Comparison of ENCODE assay signal across 32 cellular contexts in genomic region chr2:51697095-51697494, GRCh38.
DNase-seq lines count a peak whose midpoint lies in the region; ATAC-seq and TF ChIP-seq lines count a peak whose summit lies in the region.
"Had no signal": no experiment of that assay in that cellular context is flagged by ENCODE, and none has a peak within 500 bp of the region (broad histone marks: within the 10 kb centered on the region; RNA-seq: fewer than 3 reads in every experiment).

No MANE protein-coding gene starts in this region.

- H3K4me3 Mint-ChIP-seq in progenitor cell of endocrine pancreas (ENCODE audit: low read depth) (peak overlapping the region; percentile 3), HFFc6 (no peak overlapping the region)
- H3K4me3 Mint-ChIP-seq: activated CD4-positive, alpha-beta T cell treated with anti-CD3 and anti-CD28 coated beads, Interleukin-2, amount 10 ng/mL, durations not matched to agents 7 days and 5 days; activated CD8-positive, alpha-beta memory T cell treated with anti-CD3 and anti-CD28 coated beads, Interleukin-2, amount 10 ng/mL, durations not matched to agents 7 days and 5 days; activated naive CD4-positive, alpha-beta T cell treated with anti-CD3 and anti-CD28 coated beads for 36 hours; activated T-cell treated with anti-CD3 and anti-CD28 coated beads, Interleukin-2, amount 50 U/mL, for 72 hours; brain; naive thymus-derived CD4-positive, alpha-beta T cell had no signal

- H3K9me3 Mint-ChIP-seq in progenitor cell of endocrine pancreas (ENCODE audit: low read depth): no peaks in the 10 kb centered on the region
- H3K9me3 Mint-ChIP-seq in HFFc6: no peaks in the 10 kb centered on the region
- H3K9me3 Mint-ChIP-seq: activated CD4-positive, alpha-beta T cell treated with anti-CD3 and anti-CD28 coated beads, Interleukin-2, amount 10 ng/mL, durations not matched to agents 7 days and 5 days; brain had no signal

- no peak overlapping the region; the same call in 1 of the 2 replicates for H2AFZ ChIP-seq in OCI-LY3 (ENCODE audit: low read depth, low read length)

- H3K27ac ChIP-seq in OCI-LY3 (ENCODE audit: low read length): peak overlapping the region; percentile 75
- H3K27ac ChIP-seq: adrenal gland, colonic mucosa, foreskin keratinocyte, ovary, spleen had no signal

- no peaks in the 10 kb centered on the region for H3K9me3 ChIP-seq in OCI-LY3 (ENCODE audit: insufficient read depth, low read length)
- H3K9me3 ChIP-seq: adrenal gland, colonic mucosa, HAP-1, MG63, ovary, spleen had no signal

- no peaks in the 10 kb centered on the region for H3K27me3 ChIP-seq in OCI-LY3 (ENCODE audit: low read depth, low read length)
- H3K27me3 ChIP-seq: adrenal gland, colonic mucosa, foreskin keratinocyte, MG63, ovary, spleen had no signal

- H3K9ac ChIP-seq in OCI-LY3 (ENCODE audit: low read length): peak overlapping the region; percentile 37; the same call in 1 of the 2 replicates

- peaks cover 4% of the 10 kb centered on the region for H3K36me3 ChIP-seq in OCI-LY3 (replicated peaks; ENCODE audit: low read depth, low read length)
- H3K36me3 ChIP-seq: adrenal gland, colonic mucosa, HAP-1, MG63, ovary, spleen had no signal

- ATAC-seq in GM18511 (IDR thresholded peaks at IDR 0.05; ENCODE audit: unreplicated experiment): peak; percentile 89
- no peak for ATAC-seq in GM21381 (IDR thresholded peaks at IDR 0.05; ENCODE audit: unreplicated experiment)
- no peak for ATAC-seq in GM21360 (IDR thresholded peaks at IDR 0.05; ENCODE audit: unreplicated experiment)
- ATAC-seq: activated CD8-positive, alpha-beta memory T cell treated with anti-CD3 and anti-CD28 coated beads, Interleukin-2, amount 10 ng/mL, durations not matched to agents 7 days and 5 days; activated T-cell treated with anti-CD3 and anti-CD28 coated beads, Interleukin-2, amount 50 U/mL, for 72 hours; esophagus mucosa; foreskin keratinocyte; left ventricle myocardium superior; naive thymus-derived CD4-positive, alpha-beta T cell; right cardiac atrium had no signal

- peak overlapping the region; percentile 84 for H3K27ac Mint-ChIP-seq in progenitor cell of endocrine pancreas
- no peak overlapping the region for H3K27ac Mint-ChIP-seq in HFFc6
- H3K27ac Mint-ChIP-seq: activated CD4-positive, alpha-beta T cell treated with anti-CD3 and anti-CD28 coated beads, Interleukin-2, amount 10 ng/mL, durations not matched to agents 7 days and 5 days; activated CD8-positive, alpha-beta memory T cell treated with anti-CD3 and anti-CD28 coated beads, Interleukin-2, amount 10 ng/mL, durations not matched to agents 7 days and 5 days; activated naive CD4-positive, alpha-beta T cell treated with anti-CD3 and anti-CD28 coated beads for 36 hours; activated T-cell treated with anti-CD3 and anti-CD28 coated beads, Interleukin-2, amount 50 U/mL, for 72 hours; brain; naive thymus-derived CD4-positive, alpha-beta T cell had no signal

- DNase-seq in kidney glomerular epithelial cell (lab: John Stamatoyannopoulos, UW) (peak; percentile 87), progenitor cell of endocrine pancreas (ENCODE audit: low spot score, unreplicated experiment) (no peak), NCI-H1436 (lab: John Stamatoyannopoulos, UW) (no peak), HFFc6 (no peak)
- DNase-seq: activated CD4-positive, alpha-beta T cell treated with anti-CD3 and anti-CD28 coated beads, Interleukin-2, amount 10 ng/mL, durations not matched to agents 7 days and 5 days; activated CD8-positive, alpha-beta memory T cell treated with anti-CD3 and anti-CD28 coated beads, Interleukin-2, amount 10 ng/mL, durations not matched to agents 7 days and 5 days; activated naive CD4-positive, alpha-beta T cell treated with anti-CD3 and anti-CD28 coated beads for 36 hours; activated T-cell treated with anti-CD3 and anti-CD28 coated beads, Interleukin-2, amount 50 U/mL, for 72 hours; adrenal gland; C1 segment of cervical spinal cord; colonic mucosa; COR-L47; DND-41; foreskin keratinocyte; KG1; left ventricle myocardium superior; MG63; naive thymus-derived CD4-positive, alpha-beta T cell; NCI-H2081; NCI-H345; NCI-H748 treated with DMSO at 0.1 percent for 48 hours; ovary; right cardiac atrium; spleen; trophoblast cell had no signal

- H3K79me2 ChIP-seq in OCI-LY3 (ENCODE audit: low read length): no peaks in the 10 kb centered on the region

- peak overlapping the region; percentile 45; the same call in 1 of the 2 replicates for H3K4me3 ChIP-seq in OCI-LY3 (ENCODE audit: low read length)
- H3K4me3 ChIP-seq: adrenal gland, colonic mucosa, HAP-1, MG63, ovary, spleen had no signal

- no peaks in the 10 kb centered on the region for H3K36me3 Mint-ChIP-seq in progenitor cell of endocrine pancreas (ENCODE audit: insufficient read depth)
- no peaks in the 10 kb centered on the region for H3K36me3 Mint-ChIP-seq in HFFc6 (ENCODE audit: low read depth)
- H3K36me3 Mint-ChIP-seq: activated CD8-positive, alpha-beta memory T cell treated with anti-CD3 and anti-CD28 coated beads, Interleukin-2, amount 10 ng/mL, durations not matched to agents 7 days and 5 days; brain; naive thymus-derived CD4-positive, alpha-beta T cell had no signal

- no peaks in the 10 kb centered on the region for H3K27me3 Mint-ChIP-seq in progenitor cell of endocrine pancreas
- no peaks in the 10 kb centered on the region for H3K27me3 Mint-ChIP-seq in HFFc6 (ENCODE audit: insufficient read depth)
- H3K27me3 Mint-ChIP-seq: activated CD4-positive, alpha-beta T cell treated with anti-CD3 and anti-CD28 coated beads, Interleukin-2, amount 10 ng/mL, durations not matched to agents 7 days and 5 days; activated CD8-positive, alpha-beta memory T cell treated with anti-CD3 and anti-CD28 coated beads, Interleukin-2, amount 10 ng/mL, durations not matched to agents 7 days and 5 days; brain; naive thymus-derived CD4-positive, alpha-beta T cell had no signal

- H3K4me2 ChIP-seq in OCI-LY3 (ENCODE audit: low read length): peak overlapping the region; percentile 65

- H3K4me1 ChIP-seq in OCI-LY3 (ENCODE audit: low read length): peaks cover 33% of the 10 kb centered on the region
- H3K4me1 ChIP-seq: adrenal gland, foreskin keratinocyte, HAP-1, spleen had no signal

- H3K4me1 Mint-ChIP-seq in progenitor cell of endocrine pancreas (ENCODE audit: low read depth): peaks cover 17% of the 10 kb centered on the region
- H3K4me1 Mint-ChIP-seq in HFFc6 (ENCODE audit: low read depth): peaks cover 32% of the 10 kb centered on the region; the same call in 1 of the 2 replicates
- H3K4me1 Mint-ChIP-seq: activated CD4-positive, alpha-beta T cell treated with anti-CD3 and anti-CD28 coated beads, Interleukin-2, amount 10 ng/mL, durations not matched to agents 7 days and 5 days; activated CD8-positive, alpha-beta memory T cell treated with anti-CD3 and anti-CD28 coated beads, Interleukin-2, amount 10 ng/mL, durations not matched to agents 7 days and 5 days; brain; naive thymus-derived CD4-positive, alpha-beta T cell had no signal

- no peak for TF ChIP-seq CTCF in OCI-LY3 (IDR thresholded peaks at IDR 0.05; ENCODE audit: low read depth, low read length)
- no peak for TF ChIP-seq CTCF in progenitor cell of endocrine pancreas (IDR thresholded peaks at IDR 0.05; ENCODE audit: unreplicated experiment)
- TF ChIP-seq CTCF in HFFc6 (IDR thresholded peaks at IDR 0.05): no peak

- H4K20me1 ChIP-seq in OCI-LY3 (ENCODE audit: insufficient read depth, low read length): no peaks in the 10 kb centered on the region
